In the genomic region with DNA sequence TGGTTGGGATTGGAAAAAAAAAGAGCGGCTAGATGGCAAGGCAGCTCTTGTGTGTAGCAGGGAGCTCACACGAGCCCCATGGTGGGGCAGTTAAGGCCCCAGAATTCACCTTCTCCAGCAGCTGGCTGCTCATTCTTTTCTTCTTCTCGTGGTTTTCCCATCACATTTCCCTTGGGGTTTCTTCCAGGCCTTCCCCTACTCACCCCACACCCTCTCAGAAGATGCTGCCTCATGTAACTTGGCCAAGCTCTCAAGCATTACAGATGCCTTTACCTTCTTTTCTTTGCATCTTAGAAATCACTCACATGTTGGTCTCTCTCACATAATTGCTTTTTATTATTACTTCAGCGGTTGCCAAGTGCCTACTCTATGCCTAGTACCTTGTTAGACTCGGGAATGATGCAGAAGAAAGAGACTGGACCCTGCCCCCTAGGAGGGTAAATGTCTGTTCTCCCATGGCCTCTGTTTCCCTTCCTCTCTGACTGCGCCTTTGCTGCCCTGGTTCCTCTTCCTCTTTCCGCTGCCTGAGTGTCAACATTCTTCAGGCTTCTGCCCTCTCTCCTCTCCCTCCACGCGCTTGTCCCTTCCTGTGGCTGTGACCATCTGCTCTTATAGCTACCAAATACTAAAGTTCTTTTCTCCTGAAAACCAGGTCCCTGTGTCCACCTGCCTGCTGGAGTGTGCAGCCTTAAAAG, we compare ENCODE assay signal across 8 cellular contexts. TPM values are rescaled to one million over a fixed set of nuclear protein-coding genes. Genes with fewer than 3 reads are reported as not detected.
A peak's percentile ranks its signal among the peaks of the same experiment; 100 is the strongest.
DNase-seq lines count a peak whose midpoint lies in the region; ATAC-seq and TF ChIP-seq lines count a peak whose summit lies in the region.

No MANE protein-coding gene starts in this region.

- POLR2A ChIA-PET in activated CD8-positive, alpha-beta T cell treated with anti-CD3 and anti-CD28 coated beads for 36 hours (lab: Charles Lee) = interaction anchor here (0.7 to 1.9 kb wide), 3 partner anchors 10 to 97 kb away, joined by 3 to 4 read pairs (median 3); partner anchors contain the start of genes FANCE and RPL10A
- POLR2A ChIA-PET in HEK293T (lab: Yijun Ruan, JAX) = interaction anchor here (1.4 kb wide), 1 partner anchor 8 kb away, joined by 4 read pairs; no protein-coding TSS in a partner anchor

- intact Hi-C loops in activated CD8-positive, alpha-beta T cell treated with anti-CD3 and anti-CD28 coated beads for 36 hours (cut with micrococcal nuclease) = no loop called here

- TF ChIP-seq EP300 in upper lobe of left lung (IDR thresholded peaks at IDR 0.05) = no peak

- DNase-seq in activated naive CD4-positive, alpha-beta T cell treated with anti-CD3 and anti-CD28 coated beads, Interleukin-2, amount 10 ng/mL, durations not matched to agents 7 days and 5 days = peak; percentile 14
- no peak for DNase-seq in activated naive CD4-positive, alpha-beta T cell treated with Interleukin-2 at 50 U/mL for 16 hours
- DNase-seq in activated CD8-positive, alpha-beta T cell treated with anti-CD3 and anti-CD28 coated beads for 36 hours = no peak
- DNase-seq in immature natural killer cell (no peak), upper lobe of left lung (peak in 1 of 2 donors; percentile 68), D341Med (ENCODE audit: low spot score) (no peak), HEK293T (ENCODE audit: extremely low spot score) (no peak)

- no peaks in the 10 kb centered on the region for H3K9me3 ChIP-seq in upper lobe of left lung

- peak overlapping the region; percentile 63 to 69 (median 66) for H3K27ac ChIP-seq in upper lobe of left lung

- no peak overlapping the region for H3K4me3 Mint-ChIP-seq in activated naive CD4-positive, alpha-beta T cell treated with anti-CD3 and anti-CD28 coated beads, Interleukin-2, amount 10 ng/mL, durations not matched to agents 7 days and 5 days
- no peak overlapping the region for H3K4me3 Mint-ChIP-seq in activated CD8-positive, alpha-beta T cell treated with anti-CD3 and anti-CD28 coated beads for 36 hours
- peak overlapping the region; percentile 14 to 80 (median 70) for H3K4me3 Mint-ChIP-seq in immature natural killer cell

- peak overlapping the region; percentile 86 for H3K27ac Mint-ChIP-seq in activated naive CD4-positive, alpha-beta T cell treated with anti-CD3 and anti-CD28 coated beads, Interleukin-2, amount 10 ng/mL, durations not matched to agents 7 days and 5 days
- peak overlapping the region; percentile 94 for H3K27ac Mint-ChIP-seq in activated CD8-positive, alpha-beta T cell treated with anti-CD3 and anti-CD28 coated beads for 36 hours
- peak overlapping the region; percentile 32 to 81 (median 66) for H3K27ac Mint-ChIP-seq in immature natural killer cell

- WGBS in upper lobe of left lung, 2 donors = 59 to 62% methylated on average over 9 of the region's 9 CpGs

- H3K9me3 Mint-ChIP-seq in activated naive CD4-positive, alpha-beta T cell treated with anti-CD3 and anti-CD28 coated beads, Interleukin-2, amount 10 ng/mL, durations not matched to agents 7 days and 5 days = no peaks in the 10 kb centered on the region
- H3K9me3 Mint-ChIP-seq in activated CD8-positive, alpha-beta T cell treated with anti-CD3 and anti-CD28 coated beads for 36 hours = no peaks in the 10 kb centered on the region
- H3K9me3 Mint-ChIP-seq in immature natural killer cell = peaks cover 0 to 3% (median 0%) of the 10 kb centered on the region in 6 donors

- no peaks in the 10 kb centered on the region for H3K36me3 ChIP-seq in upper lobe of left lung

- TF ChIP-seq CTCF in activated CD8-positive, alpha-beta T cell treated with anti-CD3 and anti-CD28 coated beads for 36 hours (IDR thresholded peaks at IDR 0.05) = no peak
- TF ChIP-seq CTCF in upper lobe of left lung (IDR thresholded peaks at IDR 0.05) = no peak

- peaks cover 52% of the 10 kb centered on the region for H3K4me1 Mint-ChIP-seq in activated naive CD4-positive, alpha-beta T cell treated with anti-CD3 and anti-CD28 coated beads, Interleukin-2, amount 10 ng/mL, durations not matched to agents 7 days and 5 days
- H3K4me1 Mint-ChIP-seq in activated CD8-positive, alpha-beta T cell treated with anti-CD3 and anti-CD28 coated beads for 36 hours (ENCODE audit: low read depth) = peaks cover 54% of the 10 kb centered on the region
- H3K4me1 Mint-ChIP-seq in immature natural killer cell = peaks cover 44 to 50% of the 10 kb centered on the region in 2 donors

- ATAC-seq in activated CD8-positive, alpha-beta T cell treated with anti-CD3 and anti-CD28 coated beads for 36 hours = no peak
- ATAC-seq in upper lobe of left lung (ENCODE audit: low FRiP score in 2 of 2) (peak; percentile 54 to 82), GM18502 (IDR thresholded peaks at IDR 0.05; ENCODE audit: poor library complexity, unreplicated experiment) (no peak)

- H3K4me1 ChIP-seq in upper lobe of left lung = peaks cover 29 to 44% (median 38%) of the 10 kb centered on the region in 4 donors

- no peak overlapping the region for H3K4me3 ChIP-seq in upper lobe of left lung

- peaks cover 44% of the 10 kb centered on the region for H3K36me3 Mint-ChIP-seq in activated naive CD4-positive, alpha-beta T cell treated with anti-CD3 and anti-CD28 coated beads, Interleukin-2, amount 10 ng/mL, durations not matched to agents 7 days and 5 days
- H3K36me3 Mint-ChIP-seq in activated CD8-positive, alpha-beta T cell treated with anti-CD3 and anti-CD28 coated beads for 36 hours (ENCODE audit: low read depth) = peaks cover 24% of the 10 kb centered on the region
- peaks cover 3 to 6% (median 4%) of the 10 kb centered on the region in 3 donors for H3K36me3 Mint-ChIP-seq in immature natural killer cell

- TF ChIP-seq POLR2A in upper lobe of left lung (IDR thresholded peaks at IDR 0.05) = no peak

- CTCF ChIA-PET in activated naive CD4-positive, alpha-beta T cell treated with anti-CD3 and anti-CD28 coated beads, Interleukin-2, amount 10 ng/mL, durations not matched to agents 7 days and 5 days (lab: Charles Lee) = interaction anchor here (0.7 to 1.3 kb wide), 2 partner anchors 78 to 98 kb away, joined by 3 to 4 read pairs; no protein-coding TSS in a partner anchor
- CTCF ChIA-PET in activated CD8-positive, alpha-beta T cell treated with anti-CD3 and anti-CD28 coated beads for 36 hours (lab: Charles Lee) = interaction anchor here (0.7 to 2.2 kb wide), 4 partner anchors 10 to 79 kb away, joined by 3 to 8 read pairs (median 3); no protein-coding TSS in a partner anchor
- CTCF ChIA-PET in HEK293T (lab: Yijun Ruan, JAX) = no interaction called here

- no peaks in the 10 kb centered on the region for H3K27me3 ChIP-seq in upper lobe of left lung

- no peaks in the 10 kb centered on the region for H3K27me3 Mint-ChIP-seq in activated naive CD4-positive, alpha-beta T cell treated with anti-CD3 and anti-CD28 coated beads, Interleukin-2, amount 10 ng/mL, durations not matched to agents 7 days and 5 days
- no peaks in the 10 kb centered on the region for H3K27me3 Mint-ChIP-seq in activated CD8-positive, alpha-beta T cell treated with anti-CD3 and anti-CD28 coated beads for 36 hours
- peaks cover 0 to 4% (median 0%) of the 10 kb centered on the region in 3 donors for H3K27me3 Mint-ChIP-seq in immature natural killer cell (ENCODE audit: low read depth in 3 of 3)

TF ChIP-seq in HEK293T, 16 proteins besides CTCF, POLR2A, EP300 and RAD21:
- TF ChIP-seq L3MBTL2 (conservative IDR thresholded peaks at IDR 0.05) (no peak), SUZ12 (IDR thresholded peaks at IDR 0.05) (no peak), TARDBP (IDR thresholded peaks at IDR 0.05) (no peak), ELF4 (IDR thresholded peaks at IDR 0.05) (no peak), FOXA1 (IDR thresholded peaks at IDR 0.05) (no peak)

RNA-seq across cellular contexts. Expression of gene PPARD, which starts 28.6 kb away (rescaled TPM):
- total RNA-seq in activated CD8-positive, alpha-beta T cell treated with anti-CD3 and anti-CD28 coated beads for 36 hours = 10 to 100 TPM; 26.6 to 26.7 TPM
- polyA plus RNA-seq in immature natural killer cell = 1 to 10 TPM in 2 of 3 donors, under 1 TPM in 1; 0.98 to 6.0 (median 2.0) TPM
- total RNA-seq in upper lobe of left lung = 10 to 100 TPM; 14.8 to 48.2 (median 31.5) TPM

Comparison
In these comparisons a context has a peak if more than half of its experiments do, and no peak if none do; other contexts are left out.
1. H3K4me3 Mint-ChIP-seq: peak in immature natural killer cell (5 of 5); none in activated naive CD4-positive, alpha-beta T cell treated with anti-CD3 and anti-CD28 coated beads, Interleukin-2, amount 10 ng/mL, durations not matched to agents 7 days and 5 days (single experiment) and activated CD8-positive, alpha-beta T cell treated with anti-CD3 and anti-CD28 coated beads for 36 hours (single experiment).
2. ATAC-seq: peak in upper lobe of left lung (2 of 2); none in activated CD8-positive, alpha-beta T cell treated with anti-CD3 and anti-CD28 coated beads for 36 hours (single experiment) and GM18502 (single experiment).
3. Peak in every context shown above with its lines, with median percentiles within 50 percentile points of each other: H3K27ac Mint-ChIP-seq.